ENCODE assay signal across 25 cellular contexts in genomic region chr2:236359426-236359825, GRCh38.
A peak's percentile ranks its signal among the peaks of the same experiment; 100 is the strongest.
DNase-seq lines count a peak whose midpoint lies in the region; ATAC-seq and TF ChIP-seq lines count a peak whose summit lies in the region.
"Had no signal": no experiment of that assay in that cellular context is flagged by ENCODE, and none has a peak within 500 bp of the region (broad histone marks: within the 10 kb centered on the region; RNA-seq: fewer than 3 reads in every experiment).

No MANE protein-coding gene starts in this region.

- TF ChIP-seq POLR2A in GM18505 (IDR thresholded peaks at IDR 0.05; ENCODE audit: borderline replicate concordance, extremely low read depth, insufficient read depth, insufficient read length), result no peak

- peak; percentile 48 for ATAC-seq in stimulated activated effector memory CD8-positive, alpha-beta T cell treated with anti-CD3 and anti-CD28 coated beads, Interleukin-12 subunit alpha, Interleukin-12 subunit beta, amount 100 ng/mL, for 72 hours
- ATAC-seq in GM18505 (IDR thresholded peaks at IDR 0.05; ENCODE audit: unreplicated experiment), result no peak
- ATAC-seq: PC-3 had no signal

- no peaks in the 10 kb centered on the region for H3K9me3 Mint-ChIP-seq in stimulated activated effector memory CD8-positive, alpha-beta T cell treated with anti-CD3 and anti-CD28 coated beads, Interleukin-12 subunit alpha, Interleukin-12 subunit beta, amount 100 ng/mL, for 72 hours
- H3K9me3 Mint-ChIP-seq: activated naive CD4-positive, alpha-beta T cell treated with anti-CD3 and anti-CD28 coated beads, Interleukin-2, amount 50 U/mL, for 24 hours; activated T-cell treated with anti-CD3 and anti-CD28 coated beads, Interleukin-2, amount 50 U/mL, for 4 hours; CD14-positive monocyte; natural killer cell had no signal

- peak overlapping the region; percentile 61 for H2AFZ ChIP-seq in Loucy (ENCODE audit: low read length)

- TF ChIP-seq CTCF in Loucy (conservative IDR thresholded peaks at IDR 0.05; ENCODE audit: low read length) (no peak), dorsolateral prefrontal cortex (IDR thresholded peaks at IDR 0.05 in 54 of 56, conservative IDR thresholded peaks at IDR 0.05 in 2 of 56; ENCODE audit: low read depth in 1 of 56, partially characterized antibody in 56 of 56) (no peak)

- peak overlapping the region in 3 of 59 donors; percentile 3 to 29 (median 18) for H3K27ac ChIP-seq in dorsolateral prefrontal cortex
- H3K27ac ChIP-seq: WERI-Rb-1 had no signal

- H3K4me1 ChIP-seq in Loucy (ENCODE audit: insufficient read depth, low read length, poor library complexity, severe bottlenecking), result peaks cover 4% of the 10 kb centered on the region

- no peaks in the 10 kb centered on the region for H3K9me2 ChIP-seq in Loucy (replicated peaks; ENCODE audit: low read depth, low read length)

- intact Hi-C loops in dorsolateral prefrontal cortex (cut with DNase I), result no loop called here

- H3F3A ChIP-seq in Loucy (ENCODE audit: low read depth), result no peaks in the 10 kb centered on the region

- H3K9ac ChIP-seq in Loucy (ENCODE audit: low read depth, low read length, poor library complexity, severe bottlenecking), result no peak overlapping the region

- H4K20me1 ChIP-seq in Loucy (ENCODE audit: insufficient read depth, low read length, poor library complexity, severe bottlenecking), result no peaks in the 10 kb centered on the region

- H3K4me3 Mint-ChIP-seq in stimulated activated effector memory CD8-positive, alpha-beta T cell treated with anti-CD3 and anti-CD28 coated beads, Interleukin-12 subunit alpha, Interleukin-12 subunit beta, amount 100 ng/mL, for 72 hours, result no peak overlapping the region
- H3K4me3 Mint-ChIP-seq: activated naive CD4-positive, alpha-beta T cell treated with anti-CD3 and anti-CD28 coated beads, Interleukin-2, amount 50 U/mL, for 24 hours; activated T-cell treated with anti-CD3 and anti-CD28 coated beads, Interleukin-2, amount 50 U/mL, for 4 hours; CD14-positive monocyte; natural killer cell had no signal

- no peak overlapping the region for H3K4me3 ChIP-seq in Loucy (ENCODE audit: low read length, poor library complexity, severe bottlenecking)
- H3K4me3 ChIP-seq in dorsolateral prefrontal cortex, result no peak overlapping the region

- H3K4me2 ChIP-seq in Loucy (ENCODE audit: low read depth, low read length, poor library complexity, severe bottlenecking), result peak overlapping the region; percentile 24

- H3K27me3 ChIP-seq in Loucy (ENCODE audit: insufficient read depth, low read length, poor library complexity, severe bottlenecking) (peaks cover 24% of the 10 kb centered on the region), dorsolateral prefrontal cortex (no peaks in the 10 kb centered on the region)

- peaks cover 6% of the 10 kb centered on the region for H3K4me1 Mint-ChIP-seq in stimulated activated effector memory CD8-positive, alpha-beta T cell treated with anti-CD3 and anti-CD28 coated beads, Interleukin-12 subunit alpha, Interleukin-12 subunit beta, amount 100 ng/mL, for 72 hours

- H3K79me2 ChIP-seq in Loucy (ENCODE audit: insufficient read depth, low read length), result no peaks in the 10 kb centered on the region

- peak; percentile 21 for DNase-seq in activated gamma-delta T cell treated with Interleukin-2 at 50 U/mL for 16 hours
- DNase-seq in activated gamma-delta T cell (lab: John Stamatoyannopoulos, UW), result no peak
- peak; percentile 55 for DNase-seq in islet precursor cell
- peak in 1 of 2 donors; percentile 39 for DNase-seq in stimulated activated effector memory CD8-positive, alpha-beta T cell treated with anti-CD3 and anti-CD28 coated beads, Interleukin-12 subunit alpha, Interleukin-12 subunit beta, amount 100 ng/mL, for 72 hours (ENCODE audit: low spot score in 2 of 2)
- DNase-seq in dorsolateral prefrontal cortex, result no peak
- DNase-seq in NCI-H774 (lab: John Stamatoyannopoulos, UW), result no peak
- DNase-seq: activated CD4-positive, alpha-beta T cell treated with anti-CD3 and anti-CD28 coated beads, Interleukin-2, amount 50 U/mL, for 48 hours; activated T-cell treated with anti-CD3 and anti-CD28 coated beads, Interleukin-2, amount 50 U/mL, for 4 hours; cerebellar nuclear complex; DMS79; effector CD8-positive, alpha-beta T cell; Karpas-422; mesenchymal stem cell; natural killer cell; NCI-H1105 treated with DMSO at 0.1 percent for 48 hours; NCI-H2171 treated with DMSO at 0.1 percent for 48 hours; NCI-H69; PC-3; SIG-M5; stimulated activated CD4-positive, alpha-beta T cell treated with anti-CD3 and anti-CD28 coated beads, Interleukin-2, amount 100 ng/mL, for 24 hours; WERI-Rb-1 had no signal

- no peak overlapping the region for H3K27ac Mint-ChIP-seq in stimulated activated effector memory CD8-positive, alpha-beta T cell treated with anti-CD3 and anti-CD28 coated beads, Interleukin-12 subunit alpha, Interleukin-12 subunit beta, amount 100 ng/mL, for 72 hours
- H3K27ac Mint-ChIP-seq: activated naive CD4-positive, alpha-beta T cell treated with anti-CD3 and anti-CD28 coated beads, Interleukin-2, amount 50 U/mL, for 24 hours; natural killer cell had no signal

- H3K36me3 Mint-ChIP-seq in stimulated activated effector memory CD8-positive, alpha-beta T cell treated with anti-CD3 and anti-CD28 coated beads, Interleukin-12 subunit alpha, Interleukin-12 subunit beta, amount 100 ng/mL, for 72 hours, result no peaks in the 10 kb centered on the region
- H3K36me3 Mint-ChIP-seq: activated naive CD4-positive, alpha-beta T cell treated with anti-CD3 and anti-CD28 coated beads, Interleukin-2, amount 50 U/mL, for 24 hours; CD14-positive monocyte; natural killer cell had no signal

- H3K36me3 ChIP-seq in Loucy (ENCODE audit: insufficient read depth, low read length), result no peaks in the 10 kb centered on the region
- H3K36me3 ChIP-seq: WERI-Rb-1 had no signal

- H3K9me3 ChIP-seq in Loucy (ENCODE audit: insufficient read depth, low read depth, low read length), result no peaks in the 10 kb centered on the region

Comparison
In these comparisons a context has a peak if more than half of its experiments do, and no peak if none do; other contexts are left out.
1. DNase-seq: peak in activated gamma-delta T cell treated with Interleukin-2 at 50 U/mL for 16 hours (single experiment) and islet precursor cell (single experiment); none in activated gamma-delta T cell (single experiment), dorsolateral prefrontal cortex (0 of 10) and NCI-H774 (single experiment).